Comparison of ENCODE assay signal across 24 cellular contexts in genomic region chr10:30603589-30603988, GRCh38. TPM values are rescaled to one million over a fixed set of nuclear protein-coding genes. Genes with fewer than 3 reads are reported as not detected.
"Had no signal": no experiment of that assay in that cellular context is flagged by ENCODE, and none has a peak within 500 bp of the region (broad histone marks: within the 10 kb centered on the region; RNA-seq: fewer than 3 reads in every experiment).

No MANE protein-coding gene starts in this region.

- ATAC-seq: K562 had no signal

- H3K4me3 Mint-ChIP-seq: IgD-negative memory B cell had no signal

- H3K36me3 Mint-ChIP-seq: IgD-negative memory B cell had no signal

- DNase-seq: Kasumi-1, MM.1S, NCI-H1092 treated with DMSO at 0.1 percent for 48 hours, NCI-H1436, NCI-H187, NCI-H2029, NCI-H2081 treated with DMSO at 0.1 percent for 48 hours, NCI-H2171, NCI-H226, NCI-H446, NCI-H510A, NCI-H524 treated with DMSO at 0.1 percent for 48 hours, NCI-H69, NCI-H774, Right ventricle myocardium superior, RPMI8226, SIG-M5, SK-N-SH had no signal

- H3K4me3 ChIP-seq: K562 had no signal

- H3K27ac ChIP-seq: KMS-11 had no signal

- H3K9me3 ChIP-seq: SK-N-SH had no signal

- H3K9ac ChIP-seq: KMS-11, SK-N-SH had no signal

- H3K27ac Mint-ChIP-seq: IgD-negative memory B cell had no signal

RNA-seq across cellular contexts. Expression of gene LYZL2, which starts 26.0 kb away (rescaled TPM):
- total RNA-seq: HT1080, K562, M059J, Right ventricle myocardium superior, SK-MEL-5 had no signal
- polyA plus RNA-seq: IgD-negative memory B cell, K562, SK-N-SH had no signal
